In genomic region chr15:25784141-25784540, GRCh38 we compare ENCODE assay signal across 1 cellular context.
TF ChIP-seq lines count a peak whose summit lies in the region.

No MANE protein-coding gene starts in this region.

TF ChIP-seq in GM23338, 12 proteins besides CTCF, POLR2A, EP300 and RAD21 (continued from another document):
- TF ChIP-seq ZNF462 (CRISPR knock-in tag; IDR thresholded peaks at IDR 0.05) = no peak
- no peak for TF ChIP-seq JUNB (IDR thresholded peaks at IDR 0.05; ENCODE audit: unreplicated experiment)
- TF ChIP-seq ZNF331 (CRISPR knock-in tag; IDR thresholded peaks at IDR 0.05; ENCODE audit: low read depth) = no peak
- TF ChIP-seq ZNF114 (CRISPR knock-in tag; IDR thresholded peaks at IDR 0.05) = no peak
- TF ChIP-seq NANOG (IDR thresholded peaks at IDR 0.05; ENCODE audit: borderline replicate concordance) = no peak
- no peak for TF ChIP-seq EZH2 (IDR thresholded peaks at IDR 0.05; ENCODE audit: low read depth, unreplicated experiment)
